ENCODE assay signal across 14 cellular contexts in the genomic region with DNA sequence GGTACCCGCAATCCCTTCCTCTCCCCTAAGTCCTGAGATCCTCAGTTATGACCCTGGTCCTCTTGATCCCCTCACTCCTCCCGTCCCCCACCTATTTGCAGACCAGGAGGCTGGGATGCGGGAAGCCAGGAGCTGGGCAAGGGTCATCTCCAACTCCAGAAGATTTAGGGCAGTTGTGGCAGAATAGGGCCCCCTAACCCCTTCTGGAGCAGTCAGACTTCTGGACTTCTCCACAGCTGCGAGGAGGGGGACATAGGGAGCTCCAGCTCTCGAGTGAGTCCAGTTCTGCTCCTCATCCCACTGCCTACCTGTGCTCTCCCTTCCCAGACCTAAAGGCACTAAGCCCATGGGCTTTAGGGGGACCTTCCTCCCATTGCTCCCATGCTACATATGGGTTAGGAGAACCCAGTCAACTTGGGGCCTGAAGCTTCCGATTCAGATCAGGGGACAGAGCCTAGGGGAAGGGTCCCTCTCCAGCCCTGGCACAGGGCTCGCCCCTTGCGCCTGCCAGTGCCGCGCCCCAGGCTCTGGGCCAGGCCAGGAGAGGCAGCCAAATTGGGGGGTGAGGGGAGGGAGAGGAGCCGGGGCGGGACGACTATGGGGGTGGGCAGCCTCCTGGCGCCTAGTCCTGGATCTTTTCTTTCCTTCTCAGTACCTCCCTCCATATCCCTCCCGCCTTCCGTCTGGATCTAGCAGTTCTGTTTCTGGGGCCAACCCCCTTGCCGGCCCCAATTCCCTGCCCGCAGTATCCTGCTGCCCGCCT. TPM values are rescaled to one million over a fixed set of nuclear protein-coding genes. Genes with fewer than 3 reads are reported as not detected.
DNase-seq lines count a peak whose midpoint lies in the region; TF ChIP-seq lines count a peak whose summit lies in the region.
"Had no signal": no experiment of that assay in that cellular context is flagged by ENCODE, and none has a peak within 500 bp of the region (broad histone marks: within the 10 kb centered on the region; RNA-seq: fewer than 3 reads in every experiment).

No MANE protein-coding gene starts in this region.

- no peak overlapping the region for H2BK15ac ChIP-seq in H9 (ENCODE audit: low read depth, low read length)

- H3K4me3 ChIP-seq in iPS-18c (ENCODE audit: insufficient read depth, low read depth, low read length): peak overlapping the region; percentile 64; the same call in 1 of the 2 replicates
- H3K4me3 ChIP-seq in transverse colon: peak overlapping the region in 3 of 4 donors; percentile 47 to 69 (median 52)

- no peak for TF ChIP-seq EP300 in transverse colon (IDR thresholded peaks at IDR 0.05; ENCODE audit: low read depth)

- no peak overlapping the region for H3K27ac ChIP-seq in H9 (ENCODE audit: insufficient read length, low read depth, low read length)
- H3K27ac ChIP-seq in transverse colon: peak overlapping the region; percentile 78 to 87 (median 84)

- H3K9me3 Mint-ChIP-seq in H9 (no peaks in the 10 kb centered on the region), brain (no peaks in the 10 kb centered on the region)
- H3K9me3 Mint-ChIP-seq: dendritic cell treated with granulocyte-macrophage colony-stimulating factor and Interleukin-4, amounts not matched to agents 40 ng/mL and 50 ng/mL, for 4 days had no signal

- H3K9ac ChIP-seq in H9 (ENCODE audit: extremely low read depth, insufficient read length, low read length): no peak overlapping the region

- no peak overlapping the region for H3K56ac ChIP-seq in H9 (ENCODE audit: insufficient read length, low read depth, low read length)

- H2AK5ac ChIP-seq in H9 (ENCODE audit: insufficient read length, low read length): no peak overlapping the region

- peaks cover 3 to 22% (median 21%) of the 10 kb centered on the region in 3 experiments for H3K36me3 Mint-ChIP-seq in H9 (ENCODE audit: insufficient read depth in 1 of 3, low read depth in 3 of 3)
- H3K36me3 Mint-ChIP-seq in brain: peaks cover 17% of the 10 kb centered on the region

- no peak overlapping the region for H3K27ac Mint-ChIP-seq in H9
- no peak overlapping the region for H3K27ac Mint-ChIP-seq in brain
- H3K27ac Mint-ChIP-seq: dendritic cell treated with granulocyte-macrophage colony-stimulating factor and Interleukin-4, amounts not matched to agents 40 ng/mL and 50 ng/mL, for 4 days; naive B cell had no signal

- DNase-seq in H9 (no peak), transverse colon (peak; percentile 36), GF-D8 (lab: John Stamatoyannopoulos, UW) (no peak), NCI-H2171 (lab: John Stamatoyannopoulos, UW) (no peak), NCI-H2107 (lab: John Stamatoyannopoulos, UW) (no peak)
- DNase-seq: activated CD4-positive, alpha-beta T cell treated with anti-CD3 and anti-CD28 coated beads, Interleukin-2, amount 50 U/mL, for 4 hours; activated gamma-delta T cell treated with Interleukin-2 at 50 U/mL for 16 hours; naive B cell; NCI-H1436; NK-92 treated with Interleukin-12 subunit alpha and Interleukin-12 subunit beta, amount 100 ng/mL, for 24 hours; stimulated activated CD4-positive, alpha-beta T cell treated with anti-CD3 and anti-CD28 coated beads, Interleukin-12 subunit alpha, Interleukin-12 subunit beta, amount 100 ng/mL, for 4 hours had no signal

- H3K79me2 ChIP-seq in H9 (ENCODE audit: insufficient read depth, low read length): no peaks in the 10 kb centered on the region

- no peak overlapping the region; the same call in 1 of the 2 replicates for H3K14ac ChIP-seq in H9 (ENCODE audit: insufficient read depth, low read length)

- H2AFZ ChIP-seq in H9 (ENCODE audit: low read length): no peak overlapping the region

- H4K5ac ChIP-seq in H9 (ENCODE audit: insufficient read length, low read depth, low read length): no peak overlapping the region

- H2BK20ac ChIP-seq in H9 (ENCODE audit: low read depth, low read length, poor library complexity, severe bottlenecking): no peak overlapping the region

- no peak overlapping the region for H2BK120ac ChIP-seq in H9 (ENCODE audit: low read depth, low read length, poor library complexity, severe bottlenecking)

- WGBS in H9 (ENCODE audit: extremely low coverage, insufficient read length, low lambda C conversion rate): no CpG with 5 or more reads among the region's 19 CpGs
- WGBS in transverse colon (ENCODE audit: low coverage in 1 of 2), 2 donors: 11% methylated on average over 18 of the region's 19 CpGs; no CpG with 5 or more reads in 1 of the 2 donors

- peaks cover 8% of the 10 kb centered on the region for H3K23me2 ChIP-seq in H9 (ENCODE audit: insufficient read length, low read depth, low read length, poor library complexity, severe bottlenecking)

- H3K4me1 Mint-ChIP-seq in H9 (peaks cover 21 to 22% of the 10 kb centered on the region in 2 experiments), brain (peaks cover 6% of the 10 kb centered on the region)

- TF ChIP-seq CTCF in H9 (conservative IDR thresholded peaks at IDR 0.05) (no peak), brain (conservative IDR thresholded peaks at IDR 0.05) (no peak), transverse colon (IDR thresholded peaks at IDR 0.05) (no peak)

- intact Hi-C loops in transverse colon (cut with DNase I; ENCODE audit: low total_unique reads): no loop called here

- H4K8ac ChIP-seq in H9 (replicated peaks; ENCODE audit: insufficient read length, low read depth, low read length): no peak overlapping the region

- no peaks in the 10 kb centered on the region for H3K4me1 ChIP-seq in H9 (ENCODE audit: insufficient read depth, low read length)
- peaks cover 0 to 41% (median 30%) of the 10 kb centered on the region in 4 donors for H3K4me1 ChIP-seq in transverse colon

- H3K9me3 ChIP-seq in H9 (ENCODE audit: control insufficient read depth, low read depth, low read length): no peaks in the 10 kb centered on the region
- H3K9me3 ChIP-seq in iPS-18c (ENCODE audit: control insufficient read depth, insufficient read depth, low read length): no peaks in the 10 kb centered on the region
- no peaks in the 10 kb centered on the region for H3K9me3 ChIP-seq in transverse colon

- no peak overlapping the region for H3K23ac ChIP-seq in H9 (ENCODE audit: insufficient read length, low read depth, low read length)

- H3K4ac ChIP-seq in H9 (ENCODE audit: low read depth, low read length): no peak overlapping the region

- H4K91ac ChIP-seq in H9 (ENCODE audit: insufficient read length, low read depth, low read length): no peak overlapping the region

- peaks cover 0 to 19% (median 6%) of the 10 kb centered on the region in 4 donors for H3K36me3 ChIP-seq in transverse colon

- H3K4me2 ChIP-seq in H9 (ENCODE audit: insufficient read depth, insufficient read length, low read length): no peak overlapping the region

- no peaks in the 10 kb centered on the region for H3K79me1 ChIP-seq in H9 (ENCODE audit: insufficient read depth, low read depth, low read length, poor library complexity, severe bottlenecking)

- no peaks in the 10 kb centered on the region for H4K20me1 ChIP-seq in H9 (ENCODE audit: control insufficient read depth, insufficient read depth, insufficient read length)

- H3T11ph ChIP-seq in H9 (ENCODE audit: low read length): no peak overlapping the region

- H3K18ac ChIP-seq in H9 (ENCODE audit: insufficient read length, low read depth, low read length): no peak overlapping the region

- H2BK5ac ChIP-seq in H9 (ENCODE audit: insufficient read length, low read length): no peak overlapping the region

- H3K27me3 ChIP-seq in H9 (ENCODE audit: insufficient read depth, low read length): peaks cover 10% of the 10 kb centered on the region; the same call in 1 of the 2 replicates
- H3K27me3 ChIP-seq in transverse colon: peaks cover 62% of the 10 kb centered on the region

- H3K4me3 Mint-ChIP-seq in H9: peak overlapping the region; percentile 60 to 80; a peak in 4 of 5 replicates
- peak overlapping the region; percentile 65 to 80 (median 72) for H3K4me3 Mint-ChIP-seq in brain
- H3K4me3 Mint-ChIP-seq: dendritic cell treated with granulocyte-macrophage colony-stimulating factor and Interleukin-4, amounts not matched to agents 40 ng/mL and 50 ng/mL, for 4 days had no signal

- H3K27me3 Mint-ChIP-seq in H9 (ENCODE audit: low read depth) (peaks cover 28% of the 10 kb centered on the region), brain (peaks cover 56% of the 10 kb centered on the region)

- no peak overlapping the region for H2BK12ac ChIP-seq in H9 (ENCODE audit: insufficient read length, low read depth, low read length)

- TF ChIP-seq POLR2A in transverse colon (IDR thresholded peaks at IDR 0.05): no peak

- in situ Hi-C loops in transverse colon (cut with MboI; ENCODE audit: low pct_ligation_motif_present in 1 of 4, low pct_unique_long_range_greater_than_20kb in 1 of 4, low sequenced_read_pairs in 3 of 4): no loop called here

RNA-seq across cellular contexts. Expression of gene WNK4, which starts 1.4 kb away (rescaled TPM):
- total RNA-seq in H9 (2021) (1.9 and 2.6 TPM in 2 replicates), transverse colon (10 to 100 TPM; 17.9 to 87.6 (median 40.9) TPM)
- 0.80 TPM for polyA plus RNA-seq in brain (ENCODE audit: insufficient read depth, low read depth, low replicate concordance)

RNA-seq across cellular contexts. Expression of gene VPS25, which starts 8.6 kb away (rescaled TPM):
- total RNA-seq in H9 (2021): 111 and 113 TPM in 2 replicates
- polyA plus RNA-seq in brain (ENCODE audit: insufficient read depth, low read depth, low replicate concordance): 118 TPM
- total RNA-seq in transverse colon: 100 to 1,000 TPM in 1 of 4 donors, 10 to 100 TPM in 3; 58.3 to 111 (median 79.7) TPM

RNA-seq across cellular contexts. Expression of gene COA3, which starts 16.7 kb away (rescaled TPM):
- 74.2 and 76.9 TPM in 2 replicates for total RNA-seq in H9 (2021)
- 139 TPM for polyA plus RNA-seq in brain (ENCODE audit: insufficient read depth, low read depth, low replicate concordance)
- 100 to 1,000 TPM; 128 to 400 (median 171) TPM for total RNA-seq in transverse colon

RNA-seq across cellular contexts. Expression of gene CNTD1, which starts 16.8 kb away (rescaled TPM):
- total RNA-seq in H9 (2021) (not detected in 2 replicates), transverse colon (1 to 10 TPM in 1 of 4 donors, under 1 TPM in 1, not detected in 2; 0.48 to 1.5 TPM)
- polyA plus RNA-seq in brain (ENCODE audit: insufficient read depth, low read depth, low replicate concordance): 0.31 TPM

RNA-seq across cellular contexts. Expression of gene RAMP2, which starts 20.8 kb away (rescaled TPM):
- 10.9 and 11.7 TPM in 2 replicates for total RNA-seq in H9 (2021)
- polyA plus RNA-seq in brain (ENCODE audit: insufficient read depth, low read depth, low replicate concordance): 64.8 TPM
- total RNA-seq in transverse colon: 10 to 100 TPM in 2 of 4 donors, 1 to 10 TPM in 2; 6.1 to 88.0 (median 23.4) TPM
